Comparison of ENCODE assay signal across 1 cellular context in genomic region chr7:3043544-3044395, GRCh38.
TF ChIP-seq lines count a peak whose summit lies in the region.

Gene CARD11, minus strand, starts transcription at chr7:3043867. Its CDS starts 85,361 bp downstream, at chr7:2958506.

TF ChIP-seq in K562, 482 proteins besides CTCF, POLR2A, EP300 and RAD21 (continued from another document):
- TF ChIP-seq GTF3C2 (IDR thresholded peaks at IDR 0.05; ENCODE audit: borderline replicate concordance, extremely low read depth, insufficient read length): peak; percentile 74
- no peak for TF ChIP-seq HNRNPH1 (optimal IDR thresholded peaks at IDR 0.05; ENCODE audit: low read depth, low read length)
- no peak for TF ChIP-seq CBFB (CRISPR knock-in tag; IDR thresholded peaks at IDR 0.05)
- no peak for TF ChIP-seq ZNF324 (CRISPR knock-in tag; IDR thresholded peaks at IDR 0.05)
- TF ChIP-seq RFX1 (IDR thresholded peaks at IDR 0.05): no peak
- peak; percentile 32; the same call in 1 of the 2 replicates for TF ChIP-seq PHF8 (IDR thresholded peaks at IDR 0.05; ENCODE audit: borderline replicate concordance, low read length)
- TF ChIP-seq EGR1 (conservative IDR thresholded peaks at IDR 0.05): peak; percentile 62
- no peak for TF ChIP-seq ATF1 (CRISPR knock-in tag; IDR thresholded peaks at IDR 0.05)
- 0 out of 2 replicates have a peak, but pooled peaks have one; percentile 22 for TF ChIP-seq ATF1 (tag; IDR thresholded peaks at IDR 0.05)
- no peak for TF ChIP-seq NR2C2 (CRISPR knock-in tag; IDR thresholded peaks at IDR 0.05)
- TF ChIP-seq NR2C2 (tag; IDR thresholded peaks at IDR 0.05): no peak; the same call in 1 of the 2 replicates
- TF ChIP-seq CCNT2 (IDR thresholded peaks at IDR 0.05; ENCODE audit: borderline replicate concordance, extremely low read depth, insufficient read length, low read depth, low read length): peak; percentile 28
- no peak for TF ChIP-seq SMAD2 (IDR thresholded peaks at IDR 0.05; ENCODE audit: low read depth, low read length)
- 0 out of 2 replicates have a peak, but pooled peaks have one; percentile 40 for TF ChIP-seq BCOR (IDR thresholded peaks at IDR 0.05)
- no peak for TF ChIP-seq ZNF140 (CRISPR knock-in tag; IDR thresholded peaks at IDR 0.05)
- peak; percentile 38 to 42; a peak in 1 of 4 replicates for TF ChIP-seq KDM1A (IDR thresholded peaks at IDR 0.05)
- no peak for TF ChIP-seq HMG20B (CRISPR knock-in tag; IDR thresholded peaks at IDR 0.05)
- TF ChIP-seq HDAC1 (IDR thresholded peaks at IDR 0.05): 0 out of 4 replicates have a peak, but pooled peaks of 1 of the 2 experiments have one; percentile 31
- no peak for TF ChIP-seq HBP1 (CRISPR knock-in tag; IDR thresholded peaks at IDR 0.05)
- no peak for TF ChIP-seq TCFL5 (CRISPR knock-in tag; conservative IDR thresholded peaks at IDR 0.05)
- no peak for TF ChIP-seq TSHZ1 (CRISPR knock-in tag; IDR thresholded peaks at IDR 0.05)
- TF ChIP-seq RUNX1 (IDR thresholded peaks at IDR 0.05; ENCODE audit: low read depth): no peak
- no peak for TF ChIP-seq ZNF79 (CRISPR knock-in tag; IDR thresholded peaks at IDR 0.05; ENCODE audit: low read depth)
- no peak for TF ChIP-seq HSF4 (CRISPR knock-in tag; IDR thresholded peaks at IDR 0.05; ENCODE audit: borderline replicate concordance)
- no peak for TF ChIP-seq HLTF (IDR thresholded peaks at IDR 0.05)
- no peak for TF ChIP-seq BRF2 (IDR thresholded peaks at IDR 0.05; ENCODE audit: borderline replicate concordance, insufficient read depth, insufficient read length)
- 0 out of 4 replicates have a peak, but pooled peaks of 1 of the 2 experiments have one; percentile 37 for TF ChIP-seq NONO (IDR thresholded peaks at IDR 0.05; ENCODE audit: low read depth in 2 of 2, low read length in 1 of 2)
- no peak for TF ChIP-seq GTF2B (IDR thresholded peaks at IDR 0.05; ENCODE audit: extremely low read depth, insufficient read length)
- no peak for TF ChIP-seq IRF1 (CRISPR knock-in tag; IDR thresholded peaks at IDR 0.05; ENCODE audit: borderline replicate concordance)
- TF ChIP-seq MCM2 (IDR thresholded peaks at IDR 0.05; ENCODE audit: low read depth): no peak
- TF ChIP-seq POLR2AphosphoS5 (IDR thresholded peaks at IDR 0.05; ENCODE audit: control insufficient read depth, insufficient read depth, low read depth, low read length): no peak
- peak in 1 of 2 experiments; percentile 65; a peak in 1 of 4 replicates for TF ChIP-seq RCOR1 (IDR thresholded peaks at IDR 0.05; ENCODE audit: borderline replicate concordance in 1 of 2, low read depth in 2 of 2, low read length in 2 of 2)
- peak; percentile 74; the same call in 1 of the 2 replicates for TF ChIP-seq ADNP (tag; IDR thresholded peaks at IDR 0.05)
- TF ChIP-seq COPS2 (conservative IDR thresholded peaks at IDR 0.05): no peak
- TF ChIP-seq CHD4 (IDR thresholded peaks at IDR 0.05; ENCODE audit: insufficient read depth, insufficient replicate concordance, low read depth, low read length, poor library complexity, severe bottlenecking): peak; percentile 74
- no peak for TF ChIP-seq ILF3 (IDR thresholded peaks at IDR 0.05; ENCODE audit: borderline replicate concordance)
- peak; percentile 57; the same call in 1 of the 2 replicates for TF ChIP-seq PTBP1 (IDR thresholded peaks at IDR 0.05; ENCODE audit: low read depth, low read length)
- TF ChIP-seq THRB (CRISPR knock-in tag; conservative IDR thresholded peaks at IDR 0.05): no peak
- peak; percentile 82 for TF ChIP-seq VEZF1 (CRISPR knock-in tag; IDR thresholded peaks at IDR 0.05)
- 0 out of 2 replicates have a peak, but pooled peaks have one; percentile 36 for TF ChIP-seq ZBTB7A (IDR thresholded peaks at IDR 0.05; ENCODE audit: borderline replicate concordance, control insufficient read depth, low read depth, low read length)
- TF ChIP-seq ZFP36 (IDR thresholded peaks at IDR 0.05; ENCODE audit: low read depth, low read length, partially characterized antibody): peak; percentile 99
- no peak for TF ChIP-seq XRCC5 (IDR thresholded peaks at IDR 0.05; ENCODE audit: low read depth, low read length)
- TF ChIP-seq SIX5 (IDR thresholded peaks at IDR 0.05; ENCODE audit: borderline replicate concordance in 1 of 2, insufficient read depth in 1 of 2, low read depth in 1 of 2, low read length in 2 of 2): no peak
- TF ChIP-seq ZNF778 (CRISPR knock-in tag; IDR thresholded peaks at IDR 0.05): no peak
- TF ChIP-seq CAMTA2 (CRISPR knock-in tag; conservative IDR thresholded peaks at IDR 0.05): no peak
- no peak for TF ChIP-seq ZNF57 (CRISPR knock-in tag; IDR thresholded peaks at IDR 0.05)
- no peak for TF ChIP-seq RB1 (IDR thresholded peaks at IDR 0.05; ENCODE audit: low read depth)
- TF ChIP-seq MCM3 (IDR thresholded peaks at IDR 0.05): no peak
- TF ChIP-seq MAX (CRISPR knock-in tag; IDR thresholded peaks at IDR 0.05): no peak
- no peak for TF ChIP-seq ZBTB43 (CRISPR knock-in tag; IDR thresholded peaks at IDR 0.05)
- no peak for TF ChIP-seq NBN (IDR thresholded peaks at IDR 0.05; ENCODE audit: low read depth)
- TF ChIP-seq RBFOX2 (IDR thresholded peaks at IDR 0.05; ENCODE audit: low read depth, low read length): peak; percentile 48; the same call in 1 of the 2 replicates
- TF ChIP-seq ZNF436 (CRISPR knock-in tag; IDR thresholded peaks at IDR 0.05): peak; percentile 98
- TF ChIP-seq EP400 (IDR thresholded peaks at IDR 0.05): no peak
- no peak for TF ChIP-seq DLX4 (CRISPR knock-in tag; IDR thresholded peaks at IDR 0.05)
